ENCODE assay signal across 1 cellular context in genomic region chr6:125945378-125946141, GRCh38.
TF ChIP-seq lines count a peak whose summit lies in the region.

No MANE protein-coding gene starts in this region.

TF ChIP-seq in HepG2, 621 proteins besides CTCF, POLR2A, EP300 and RAD21 (continued from another document and continues in another):
- TF ChIP-seq, protein P1, sequence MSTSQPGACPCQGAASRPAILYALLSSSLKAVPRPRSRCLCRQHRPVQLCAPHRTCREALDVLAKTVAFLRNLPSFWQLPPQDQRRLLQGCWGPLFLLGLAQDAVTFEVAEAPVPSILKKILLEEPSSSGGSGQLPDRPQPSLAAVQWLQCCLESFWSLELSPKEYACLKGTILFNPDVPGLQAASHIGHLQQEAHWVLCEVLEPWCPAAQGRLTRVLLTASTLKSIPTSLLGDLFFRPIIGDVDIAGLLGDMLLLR (CRISPR knock-in tag; IDR thresholded peaks at IDR 0.05), result no peak
- TF ChIP-seq ZSCAN25 (CRISPR knock-in tag; IDR thresholded peaks at IDR 0.05), result no peak
- peak; percentile 81 for TF ChIP-seq EHMT2 (IDR thresholded peaks at IDR 0.05; ENCODE audit: borderline replicate concordance, low read depth, low read length)
- peak; percentile 77 for TF ChIP-seq ARID5B (CRISPR knock-in tag; IDR thresholded peaks at IDR 0.05)
- no peak for TF ChIP-seq REL (CRISPR knock-in tag; conservative IDR thresholded peaks at IDR 0.05)
- peak; percentile 51; the same call in 1 of the 2 replicates for TF ChIP-seq ZNF331 (CRISPR knock-in tag; IDR thresholded peaks at IDR 0.05)
- 0 out of 2 replicates have a peak, but pooled peaks have one; percentile 15 for TF ChIP-seq ZNF317 (CRISPR knock-in tag; IDR thresholded peaks at IDR 0.05)
- TF ChIP-seq, protein P2, sequence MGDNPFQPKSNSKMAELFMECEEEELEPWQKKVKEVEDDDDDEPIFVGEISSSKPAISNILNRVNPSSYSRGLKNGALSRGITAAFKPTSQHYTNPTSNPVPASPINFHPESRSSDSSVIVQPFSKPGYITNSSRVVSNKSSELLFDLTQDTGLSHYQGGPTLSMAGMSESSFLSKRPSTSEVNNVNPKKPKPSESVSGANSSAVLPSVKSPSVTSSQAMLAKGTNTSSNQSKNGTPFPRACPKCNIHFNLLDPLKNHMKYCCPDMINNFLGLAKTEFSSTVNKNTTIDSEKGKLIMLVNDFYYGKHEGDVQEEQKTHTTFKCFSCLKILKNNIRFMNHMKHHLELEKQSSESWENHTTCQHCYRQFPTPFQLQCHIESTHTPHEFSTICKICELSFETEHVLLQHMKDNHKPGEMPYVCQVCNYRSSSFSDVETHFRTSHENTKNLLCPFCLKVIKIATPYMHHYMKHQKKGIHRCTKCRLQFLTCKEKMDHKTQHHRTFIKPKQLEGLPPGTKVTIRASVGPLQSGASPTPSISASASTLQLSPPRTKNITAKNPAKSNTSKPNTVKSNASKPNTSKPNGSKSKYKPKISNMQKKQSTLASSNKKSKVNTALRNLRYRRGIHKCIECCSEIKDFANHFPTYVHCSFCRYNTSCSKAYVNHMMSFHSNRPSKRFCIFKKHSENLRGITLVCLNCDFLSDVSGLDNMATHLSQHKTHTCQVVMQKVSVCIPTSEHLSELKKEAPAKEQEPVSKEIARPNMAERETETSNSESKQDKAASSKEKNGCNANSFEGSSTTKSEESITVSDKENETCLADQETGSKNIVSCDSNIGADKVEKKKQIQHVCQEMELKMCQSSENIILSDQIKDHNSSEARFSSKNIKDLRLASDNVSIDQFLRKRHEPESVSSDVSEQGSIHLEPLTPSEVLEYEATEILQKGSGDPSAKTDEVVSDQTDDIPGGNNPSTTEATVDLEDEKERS (CRISPR knock-in tag; IDR thresholded peaks at IDR 0.05), result 0 out of 2 replicates have a peak, but pooled peaks have one; percentile 45
- peak; percentile 73 for TF ChIP-seq GATAD2A (CRISPR knock-in tag; IDR thresholded peaks at IDR 0.05)
- no peak for TF ChIP-seq SNAPC4 (CRISPR knock-in tag; IDR thresholded peaks at IDR 0.05)
- peak; percentile 93 for TF ChIP-seq MIXL1 (CRISPR knock-in tag; IDR thresholded peaks at IDR 0.05)
- TF ChIP-seq HNF4G (IDR thresholded peaks at IDR 0.05; ENCODE audit: borderline replicate concordance, low read depth, low read length), result peak; percentile 10; the same call in 1 of the 2 replicates
- no peak for TF ChIP-seq HNF4G (CRISPR knock-in tag; IDR thresholded peaks at IDR 0.05; ENCODE audit: borderline replicate concordance, low read depth)
- TF ChIP-seq GATA4 (IDR thresholded peaks at IDR 0.05; ENCODE audit: borderline replicate concordance, low read depth), result peak; percentile 74; the same call in 1 of the 2 replicates
- no peak for TF ChIP-seq ZNF570 (CRISPR knock-in tag; IDR thresholded peaks at IDR 0.05; ENCODE audit: borderline replicate concordance)
- TF ChIP-seq, protein P3, sequence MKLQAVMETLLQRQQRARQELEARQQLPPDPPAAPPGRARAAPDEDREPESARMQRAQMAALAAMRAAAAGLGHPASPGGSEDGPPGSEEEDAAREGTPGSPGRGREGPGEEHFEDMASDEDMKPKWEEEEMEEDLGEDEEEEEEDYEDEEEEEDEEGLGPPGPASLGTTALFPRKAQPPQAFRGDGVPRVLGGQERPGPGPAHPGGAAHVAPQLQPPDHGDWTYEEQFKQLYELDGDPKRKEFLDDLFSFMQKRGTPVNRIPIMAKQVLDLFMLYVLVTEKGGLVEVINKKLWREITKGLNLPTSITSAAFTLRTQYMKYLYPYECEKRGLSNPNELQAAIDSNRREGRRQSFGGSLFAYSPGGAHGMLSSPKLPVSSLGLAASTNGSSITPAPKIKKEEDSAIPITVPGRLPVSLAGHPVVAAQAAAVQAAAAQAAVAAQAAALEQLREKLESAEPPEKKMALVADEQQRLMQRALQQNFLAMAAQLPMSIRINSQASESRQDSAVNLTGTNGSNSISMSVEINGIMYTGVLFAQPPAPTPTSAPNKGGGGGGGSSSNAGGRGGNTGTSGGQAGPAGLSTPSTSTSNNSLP (IDR thresholded peaks at IDR 0.05; ENCODE audit: low read depth, low read length), result peak; percentile 86
- peak; percentile 54; the same call in 1 of the 2 replicates for TF ChIP-seq SOX5 (CRISPR knock-in tag; IDR thresholded peaks at IDR 0.05; ENCODE audit: borderline replicate concordance)
- TF ChIP-seq, protein P4, sequence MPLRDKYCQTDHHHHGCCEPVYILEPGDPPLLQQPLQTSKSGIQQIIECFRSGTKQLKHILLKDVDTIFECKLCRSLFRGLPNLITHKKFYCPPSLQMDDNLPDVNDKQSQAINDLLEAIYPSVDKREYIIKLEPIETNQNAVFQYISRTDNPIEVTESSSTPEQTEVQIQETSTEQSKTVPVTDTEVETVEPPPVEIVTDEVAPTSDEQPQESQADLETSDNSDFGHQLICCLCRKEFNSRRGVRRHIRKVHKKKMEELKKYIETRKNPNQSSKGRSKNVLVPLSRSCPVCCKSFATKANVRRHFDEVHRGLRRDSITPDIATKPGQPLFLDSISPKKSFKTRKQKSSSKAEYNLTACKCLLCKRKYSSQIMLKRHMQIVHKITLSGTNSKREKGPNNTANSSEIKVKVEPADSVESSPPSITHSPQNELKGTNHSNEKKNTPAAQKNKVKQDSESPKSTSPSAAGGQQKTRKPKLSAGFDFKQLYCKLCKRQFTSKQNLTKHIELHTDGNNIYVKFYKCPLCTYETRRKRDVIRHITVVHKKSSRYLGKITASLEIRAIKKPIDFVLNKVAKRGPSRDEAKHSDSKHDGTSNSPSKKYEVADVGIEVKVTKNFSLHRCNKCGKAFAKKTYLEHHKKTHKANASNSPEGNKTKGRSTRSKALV (CRISPR knock-in tag; IDR thresholded peaks at IDR 0.05), result peak; percentile 31; the same call in 1 of the 2 replicates
- TF ChIP-seq MED8 (CRISPR knock-in tag; IDR thresholded peaks at IDR 0.05; ENCODE audit: insufficient replicate concordance), result no peak
- TF ChIP-seq ZNF33A (CRISPR knock-in tag; IDR thresholded peaks at IDR 0.05; ENCODE audit: borderline replicate concordance), result no peak
- no peak for TF ChIP-seq FOXP1 (IDR thresholded peaks at IDR 0.05)
- TF ChIP-seq FOXP1 (CRISPR knock-in tag; IDR thresholded peaks at IDR 0.05), result 0 out of 2 replicates have a peak, but pooled peaks have one; percentile 11
- no peak for TF ChIP-seq ZNF280B (CRISPR knock-in tag; IDR thresholded peaks at IDR 0.05; ENCODE audit: borderline replicate concordance)
- TF ChIP-seq ATRX (CRISPR knock-in tag; IDR thresholded peaks at IDR 0.05; ENCODE audit: borderline replicate concordance), result no peak
- TF ChIP-seq TGIF2 (CRISPR knock-in tag; IDR thresholded peaks at IDR 0.05), result 0 out of 2 replicates have a peak, but pooled peaks have one; percentile 48
- TF ChIP-seq FOXP4 (CRISPR knock-in tag; IDR thresholded peaks at IDR 0.05), result peak; percentile 20; the same call in 1 of the 2 replicates
- TF ChIP-seq, protein P5, sequence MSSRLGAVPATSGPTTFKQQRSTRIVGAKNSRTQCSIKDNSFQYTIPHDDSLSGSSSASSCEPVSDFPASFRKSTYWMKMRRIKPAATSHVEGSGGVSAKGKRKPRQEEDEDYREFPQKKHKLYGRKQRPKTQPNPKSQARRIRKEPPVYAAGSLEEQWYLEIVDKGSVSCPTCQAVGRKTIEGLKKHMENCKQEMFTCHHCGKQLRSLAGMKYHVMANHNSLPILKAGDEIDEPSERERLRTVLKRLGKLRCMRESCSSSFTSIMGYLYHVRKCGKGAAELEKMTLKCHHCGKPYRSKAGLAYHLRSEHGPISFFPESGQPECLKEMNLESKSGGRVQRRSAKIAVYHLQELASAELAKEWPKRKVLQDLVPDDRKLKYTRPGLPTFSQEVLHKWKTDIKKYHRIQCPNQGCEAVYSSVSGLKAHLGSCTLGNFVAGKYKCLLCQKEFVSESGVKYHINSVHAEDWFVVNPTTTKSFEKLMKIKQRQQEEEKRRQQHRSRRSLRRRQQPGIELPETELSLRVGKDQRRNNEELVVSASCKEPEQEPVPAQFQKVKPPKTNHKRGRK (CRISPR knock-in tag; IDR thresholded peaks at IDR 0.05), result peak; percentile 62; the same call in 1 of the 2 replicates
- peak; percentile 71 for TF ChIP-seq SAP130 (CRISPR knock-in tag; IDR thresholded peaks at IDR 0.05; ENCODE audit: low read depth)
- TF ChIP-seq PTBP1 (IDR thresholded peaks at IDR 0.05; ENCODE audit: low read depth, low read length, poor library complexity, severe bottlenecking), result no peak
- TF ChIP-seq SOX13 (IDR thresholded peaks at IDR 0.05), result no peak
- peak in 1 of 2 experiments; percentile 60; a peak in 1 of 4 replicates for TF ChIP-seq SOX13 (CRISPR knock-in tag; conservative IDR thresholded peaks at IDR 0.05 in 1 of 2, IDR thresholded peaks at IDR 0.05 in 1 of 2)
- TF ChIP-seq ARNTL (CRISPR knock-in tag; IDR thresholded peaks at IDR 0.05), result 0 out of 2 replicates have a peak, but pooled peaks have one; percentile 33
- peak; percentile 40; the same call in 1 of the 2 replicates for TF ChIP-seq ZNF792 (CRISPR knock-in tag; IDR thresholded peaks at IDR 0.05)
